Comparison of ENCODE assay signal across 8 cellular contexts in the genomic region with DNA sequence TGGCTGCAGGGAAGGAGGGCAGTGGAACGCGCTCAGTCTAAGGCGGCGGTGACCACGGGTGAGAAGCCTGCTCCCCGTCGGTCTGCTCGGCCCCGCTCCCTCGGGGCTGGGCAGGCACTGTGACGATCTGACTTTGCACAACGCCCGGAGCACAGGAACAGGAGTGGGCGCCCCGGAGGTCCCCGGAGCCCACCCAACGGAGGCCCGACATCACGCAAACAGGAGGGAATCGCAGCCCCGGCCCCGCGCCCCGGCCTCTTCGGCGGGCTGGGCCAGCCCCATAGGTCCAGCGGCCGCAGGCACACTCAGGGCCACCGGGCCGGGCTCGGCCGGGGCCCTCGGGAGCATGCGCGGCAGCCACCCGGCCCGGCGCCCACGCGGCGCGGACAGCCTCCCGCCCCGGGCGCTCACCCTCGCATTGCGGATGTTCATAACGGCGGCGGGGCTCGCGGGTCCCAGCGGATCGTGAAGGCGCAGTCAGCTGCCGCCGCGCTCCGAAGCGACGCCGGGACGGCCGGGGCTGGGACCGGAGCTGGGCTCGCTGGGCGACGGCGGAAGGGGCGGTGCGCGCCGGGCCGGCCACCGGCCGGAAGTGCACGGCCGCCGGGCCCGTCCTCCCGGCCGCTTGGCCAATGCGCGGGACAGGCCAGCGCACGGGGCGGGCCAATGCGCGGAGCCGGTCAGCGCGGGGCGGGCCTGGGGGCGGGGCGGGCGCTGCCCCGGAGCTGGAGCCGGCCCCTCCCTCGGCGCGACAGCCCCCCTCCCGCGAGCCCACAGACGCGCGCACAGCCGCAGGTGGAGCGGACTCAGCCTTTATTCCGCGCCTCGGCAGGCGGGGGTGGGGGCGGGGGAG. TPM values are rescaled to one million over a fixed set of nuclear protein-coding genes. Genes with fewer than 3 reads are reported as not detected.
DNase-seq lines count a peak whose midpoint lies in the region; ATAC-seq and TF ChIP-seq lines count a peak whose summit lies in the region.

A gene (minus strand): TSS at position 565 of the 853 bp plus-strand sequence. CDS start 133 bp downstream, at position 432.

- H3K4me3 ChIP-seq in IMR-90 (ENCODE audit: insufficient read depth, low read depth, low read length) (peak within 1 kb of the TSS; percentile 97), neutrophil (ENCODE audit: low read depth in 1 of 2, low read length in 1 of 2) (peak within 1 kb of the TSS; percentile 61 to 69), urinary bladder (ENCODE audit: low read depth, low read length) (peak within 1 kb of the TSS; percentile 82)

- peaks cover 15% of the 10 kb centered on the region for H3K4me1 Mint-ChIP-seq in activated naive CD4-positive, alpha-beta T cell treated with anti-CD3 and anti-CD28 coated beads, Interleukin-2, amount 50 U/mL, for 24 hours

- H3K9ac ChIP-seq in IMR-90 (ENCODE audit: low read depth, low read length) = peak within 1 kb of the TSS; percentile 79

- peak within 1 kb of the TSS; percentile 93 for H2AFZ ChIP-seq in IMR-90 (replicated peaks; ENCODE audit: low read length, poor library complexity)

- intact Hi-C loops in IMR-90 (cut with micrococcal nuclease) = no loop called here

- H3K9me3 Mint-ChIP-seq in activated naive CD4-positive, alpha-beta T cell treated with anti-CD3 and anti-CD28 coated beads, Interleukin-2, amount 50 U/mL, for 24 hours = no peaks in the 10 kb centered on the region

- H2AK5ac ChIP-seq in IMR-90 (ENCODE audit: low read depth, low read length) = peak within 1 kb of the TSS; percentile 82

- H3K27me3 ChIP-seq in IMR-90 (ENCODE audit: control insufficient read depth, insufficient read depth, low read length) = peaks cover under 1% of the 10 kb centered on the region; the same call in 1 of the 2 replicates
- no peaks in the 10 kb centered on the region for H3K27me3 ChIP-seq in neutrophil

- peaks cover 2% of the 10 kb centered on the region; the same call in 1 of the 2 replicates for H3K4me1 ChIP-seq in IMR-90 (ENCODE audit: control insufficient read depth, insufficient read depth, low read length)
- H3K4me1 ChIP-seq in neutrophil (ENCODE audit: control insufficient read depth in 1 of 2, insufficient read depth in 1 of 2, low read depth in 1 of 2, low read length in 1 of 2) = peaks cover 11 to 18% of the 10 kb centered on the region in 2 experiments
- no peaks in the 10 kb centered on the region for H3K4me1 ChIP-seq in urinary bladder (ENCODE audit: insufficient read depth)

- no peak within 1 kb of the TSS for H3K18ac ChIP-seq in IMR-90 (ENCODE audit: low read depth, low read length)

- H3K27ac Mint-ChIP-seq in activated naive CD4-positive, alpha-beta T cell treated with anti-CD3 and anti-CD28 coated beads, Interleukin-2, amount 50 U/mL, for 24 hours = peak within 1 kb of the TSS; percentile 84

- H3K27me3 Mint-ChIP-seq in activated naive CD4-positive, alpha-beta T cell treated with anti-CD3 and anti-CD28 coated beads, Interleukin-2, amount 50 U/mL, for 24 hours = no peaks in the 10 kb centered on the region

- no TSS peak for BruUV-seq in IMR-90 (replicated peaks; lab: Mats Ljungman, UMichigan)

- no peak within 1 kb of the TSS; the same call in 1 of the 2 replicates for H4K91ac ChIP-seq in IMR-90 (ENCODE audit: insufficient read depth, low read depth, low read length)

- peaks cover 4% of the 10 kb centered on the region for H3K36me3 Mint-ChIP-seq in activated naive CD4-positive, alpha-beta T cell treated with anti-CD3 and anti-CD28 coated beads, Interleukin-2, amount 50 U/mL, for 24 hours

- peak within 1 kb of the TSS; percentile 83 for H3K4ac ChIP-seq in IMR-90 (ENCODE audit: low read depth, low read length)

- 0 out of 2 replicates have a peak within 1 kb of the TSS, but pooled peaks have one; percentile 41 for H3K56ac ChIP-seq in IMR-90 (ENCODE audit: extremely low read depth, insufficient read depth, low read length)

- no peak within 1 kb of the TSS for H2BK20ac ChIP-seq in IMR-90 (ENCODE audit: low read depth, low read length)

- CTCF ChIA-PET in IMR-90 (lab: Yijun Ruan, JAX) = interaction anchor here (1.2 kb wide), 1 partner anchor 12 kb away, joined by 7 read pairs; no protein-coding TSS in a partner anchor

- H2BK120ac ChIP-seq in IMR-90 (ENCODE audit: low read depth, low read length) = no peak within 1 kb of the TSS

- peaks cover 20% of the 10 kb centered on the region for H4K20me1 ChIP-seq in IMR-90 (ENCODE audit: insufficient read depth, low read length)

- H3K9me1 ChIP-seq in IMR-90 (ENCODE audit: insufficient read depth, low read length) = no peaks in the 10 kb centered on the region

- no peak within 1 kb of the TSS for H2BK15ac ChIP-seq in IMR-90 (ENCODE audit: low read depth, low read length)

- ATAC-seq in GM21528 (IDR thresholded peaks at IDR 0.05; ENCODE audit: low FRiP score, unreplicated experiment) = peak; percentile 77
- ATAC-seq in IMR-90 (ENCODE audit: low read depth) = peak; percentile 99

- WGBS in IMR-90 (ENCODE audit: extremely low coverage in 2 of 2, insufficient read length in 1 of 2), 2 experiments = 38% methylated on average over 37 of the region's 113 CpGs; no CpG with 5 or more reads in 1 of the 2 experiments
- WGBS in urinary bladder = under 1% methylated on average over 84 of the region's 113 CpGs

- peak within 1 kb of the TSS; percentile 87 for H3K14ac ChIP-seq in IMR-90 (replicated peaks; ENCODE audit: low read depth, low read length)

- dilution Hi-C loops in IMR-90 (cut with HindIII; ENCODE audit: low sequenced_read_pairs, unreplicated experiment) = no loop called here

- TF ChIP-seq CTCF in IMR-90 (conservative IDR thresholded peaks at IDR 0.05; ENCODE audit: low read depth, low read length) (no peak), neutrophil (IDR thresholded peaks at IDR 0.05) (peak; percentile 15)

- peak within 1 kb of the TSS; percentile 78 for H3K23ac ChIP-seq in IMR-90 (ENCODE audit: low read depth, low read length)

- H3K4me3 Mint-ChIP-seq in activated naive CD4-positive, alpha-beta T cell treated with anti-CD3 and anti-CD28 coated beads, Interleukin-2, amount 50 U/mL, for 24 hours = peak within 1 kb of the TSS; percentile 88

- peak within 1 kb of the TSS; percentile 93 for H3K4me2 ChIP-seq in IMR-90 (ENCODE audit: low read depth, low read length)

- H2BK5ac ChIP-seq in IMR-90 (ENCODE audit: low read depth, low read length, poor library complexity, severe bottlenecking) = peak within 1 kb of the TSS; percentile 77

- H3K9me3 ChIP-seq in IMR-90 (ENCODE audit: control insufficient read depth, insufficient read depth, low read length) (no peaks in the 10 kb centered on the region), neutrophil (no peaks in the 10 kb centered on the region)

- peak within 1 kb of the TSS; percentile 46 for H3K27ac ChIP-seq in IMR-90 (ENCODE audit: insufficient read depth, low read length)
- H3K27ac ChIP-seq in neutrophil = peak within 1 kb of the TSS; percentile 78
- no peak within 1 kb of the TSS for H3K27ac ChIP-seq in urinary bladder (ENCODE audit: low read depth)

- H2AK9ac ChIP-seq in IMR-90 (replicated peaks; ENCODE audit: low read depth, low read length, poor library complexity) = peak within 1 kb of the TSS; percentile 96

- in situ Hi-C loops in IMR-90 (cut with MboI; ENCODE audit: low sequenced_read_pairs) = no loop called here

- no peak within 1 kb of the TSS for H4K5ac ChIP-seq in IMR-90 (ENCODE audit: low read depth, low read length)

- POLR2A ChIA-PET in IMR-90 (lab: Charles Lee; ENCODE audit: unreplicated experiment) = no interaction called here

- TF ChIP-seq RAD21 in IMR-90 (IDR thresholded peaks at IDR 0.05; ENCODE audit: low read length) = no peak

- TF ChIP-seq POLR2A in IMR-90 (IDR thresholded peaks at IDR 0.05; ENCODE audit: low read depth, low read length) = 0 out of 2 replicates have a peak, but pooled peaks have one; percentile 44

- H3K79me1 ChIP-seq in IMR-90 (ENCODE audit: low read depth in 1 of 2, low read length in 2 of 2) = peaks cover 4 to 9% of the 10 kb centered on the region in 2 experiments; a peak in 2 of 4 replicates

- H3K36me3 ChIP-seq in IMR-90 (ENCODE audit: control insufficient read depth, insufficient read depth, low read length) = peaks cover 21% of the 10 kb centered on the region
- peaks cover 26% of the 10 kb centered on the region for H3K36me3 ChIP-seq in neutrophil
- H3K36me3 ChIP-seq in urinary bladder (ENCODE audit: insufficient read depth) = no peaks in the 10 kb centered on the region

- H4K8ac ChIP-seq in IMR-90 (ENCODE audit: low read depth in 2 of 2, low read length in 2 of 2) = peak within 1 kb of the TSS in 1 of 2 experiments; percentile 24; a peak in 2 of 4 replicates

- DNase-seq in Daoy (ENCODE audit: low read depth) (peak; percentile 83), IMR-90 (peak; percentile 63), SHP77 treated with DMSO at 0.1 percent for 48 hours (lab: John Stamatoyannopoulos, UW) (peak; percentile 26), glomerular endothelial cell (ENCODE audit: extremely low read depth, low read depth, low spot score) (no peak)

TF ChIP-seq in IMR-90, 13 proteins besides CTCF, POLR2A, EP300 and RAD21:
- TF ChIP-seq BHLHE40 (IDR thresholded peaks at IDR 0.05; ENCODE audit: low read depth, low read length) (no peak), MXI1 (IDR thresholded peaks at IDR 0.05; ENCODE audit: borderline replicate concordance, low read depth, low read length) (peak; percentile 42; the same call in 1 of the 2 replicates)

RNA-seq across cellular contexts. Expression of the gene that starts here (rescaled TPM):
- total RNA-seq in Daoy (2014; rRNA removed; shearing (Covaris generic)) = 85.9 and 128 TPM in 2 replicates
- 98.6 and 118 TPM in 2 replicates for total RNA-seq in IMR-90 (2012; rRNA removed)
- 150 and 172 TPM in 2 replicates for polyA plus RNA-seq in IMR-90 (2012; rRNA removed)
- polyA plus RNA-seq in IMR-90 (2012; cell fraction: cytosol; rRNA removed) = 86.7 and 192 TPM in 2 replicates
- 176 and 320 TPM in 2 replicates for polyA plus RNA-seq in IMR-90 (2012; cell fraction: nucleus; rRNA removed; ENCODE audit: low replicate concordance)
- 144 and 194 TPM in 2 replicates for total RNA-seq in glomerular endothelial cell
- total RNA-seq in urinary bladder = 24.7 TPM
- polyA plus RNA-seq in urinary bladder = 139 TPM
